8 cellular contexts compared by ENCODE assay signal in the genomic region with DNA sequence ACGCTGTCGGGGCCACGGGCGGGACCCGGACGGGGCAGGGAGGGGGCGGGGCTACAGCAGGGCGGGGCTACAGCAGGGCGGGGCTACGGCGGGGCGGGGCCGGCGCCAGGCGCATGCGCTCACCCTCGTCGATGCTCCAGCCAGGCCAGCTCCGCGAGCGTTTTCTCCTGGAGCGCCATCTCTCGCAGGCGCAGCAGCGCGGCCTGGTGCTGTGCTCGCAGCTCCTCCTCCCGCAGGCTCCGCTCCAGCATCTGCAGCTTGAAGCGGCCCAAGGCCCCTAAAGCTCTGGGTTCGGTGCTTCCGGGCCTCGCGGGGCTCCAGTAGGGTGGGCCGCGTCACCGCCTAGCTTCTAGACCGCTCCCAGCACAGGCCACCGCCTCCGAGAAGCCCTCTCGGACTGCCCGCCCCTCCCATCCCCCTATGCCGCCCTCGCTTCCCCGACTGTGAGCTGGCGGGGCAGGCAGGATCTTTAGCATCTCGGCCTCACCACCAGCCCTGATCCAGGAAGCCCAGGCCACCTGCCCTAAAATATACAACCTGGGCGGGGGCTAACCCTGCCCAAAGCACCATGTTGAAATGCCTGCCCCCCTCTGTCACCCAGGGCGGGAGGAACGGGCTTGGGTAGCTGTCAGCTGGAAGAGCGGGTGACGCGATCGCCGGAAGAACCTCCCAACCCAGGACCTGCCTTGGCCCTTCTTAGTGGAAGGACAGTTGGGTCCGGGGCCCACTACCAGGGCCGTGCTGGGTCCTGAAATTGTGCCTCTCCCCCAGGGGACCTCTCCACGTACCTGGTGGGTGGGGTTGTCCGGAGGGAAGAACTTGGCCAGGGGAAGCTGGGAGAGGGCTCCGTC. TPM values are rescaled to one million over a fixed set of nuclear protein-coding genes. Genes with fewer than 3 reads are reported as not detected.
DNase-seq lines count a peak whose midpoint lies in the region; ATAC-seq and TF ChIP-seq lines count a peak whose summit lies in the region.

No MANE protein-coding gene starts in this region.

- H3K4me1 ChIP-seq in HUES6 (ENCODE audit: control insufficient read depth, insufficient read depth, low read length): peaks cover 14% of the 10 kb centered on the region
- peaks cover 3% of the 10 kb centered on the region for H3K4me1 ChIP-seq in adipocyte (ENCODE audit: control insufficient read depth, insufficient read depth, low read length)
- H3K4me1 ChIP-seq in left ventricle myocardium inferior: peaks cover 9% of the 10 kb centered on the region
- H3K4me1 ChIP-seq in upper lobe of right lung: peaks cover 7% of the 10 kb centered on the region

- H3K36me3 Mint-ChIP-seq in CD14-positive monocyte: no peaks in the 10 kb centered on the region
- no peaks in the 10 kb centered on the region for H3K36me3 Mint-ChIP-seq in progenitor cell of endocrine pancreas (ENCODE audit: insufficient read depth)

- intact Hi-C loops in CD14-positive monocyte (cut with micrococcal nuclease) (loop anchor here in 1 of 2 donors (2.0 kb wide), 1 partner anchor 21 kb away; no protein-coding TSS in a partner anchor), left ventricle myocardium inferior (cut with micrococcal nuclease) (no loop called here), upper lobe of right lung (cut with DNase I) (no loop called here)

- H3K4me1 Mint-ChIP-seq in CD14-positive monocyte (peaks cover 20% of the 10 kb centered on the region), progenitor cell of endocrine pancreas (ENCODE audit: low read depth) (peaks cover 6% of the 10 kb centered on the region)

- peak; percentile 79 for DNase-seq in CD14-positive monocyte (ENCODE audit: low spot score)
- DNase-seq in T follicular helper cell (ENCODE audit: low read depth): peak; percentile 79
- peak; percentile 93 for DNase-seq in adipocyte (ENCODE audit: low read depth)
- DNase-seq in left ventricle myocardium inferior: peak; percentile 80
- peak; percentile 62 for DNase-seq in progenitor cell of endocrine pancreas (ENCODE audit: low spot score, unreplicated experiment)
- peak; percentile 92 for DNase-seq in upper lobe of right lung

- H3K4me3 ChIP-seq in HUES6 (ENCODE audit: low read depth, low read length): peak overlapping the region; percentile 78
- peak overlapping the region; percentile 73 for H3K4me3 ChIP-seq in adipocyte (ENCODE audit: low read length)
- H3K4me3 ChIP-seq in left ventricle myocardium inferior: peak overlapping the region; percentile 66
- peak overlapping the region; percentile 58 for H3K4me3 ChIP-seq in upper lobe of right lung

- H3K27ac Mint-ChIP-seq in CD14-positive monocyte (peak overlapping the region in 6 of 7 donors; percentile 15 to 77 (median 51)), progenitor cell of endocrine pancreas (no peak overlapping the region)

- H3K27me3 Mint-ChIP-seq in CD14-positive monocyte (ENCODE audit: low read depth in 3 of 3) (peaks cover 4 to 15% (median 14%) of the 10 kb centered on the region in 3 donors), progenitor cell of endocrine pancreas (peaks cover 15% of the 10 kb centered on the region)

- H3K9ac ChIP-seq in HUES6 (ENCODE audit: low read length): peak overlapping the region; percentile 65
- peak overlapping the region; percentile 67 for H3K9ac ChIP-seq in adipocyte (ENCODE audit: low read length)

- H3K9me3 Mint-ChIP-seq in CD14-positive monocyte (peaks cover 0 to 4% (median 0%) of the 10 kb centered on the region in 7 donors), progenitor cell of endocrine pancreas (ENCODE audit: low read depth) (no peaks in the 10 kb centered on the region)

- peak overlapping the region; percentile 80 to 84 for H3K4me3 Mint-ChIP-seq in CD14-positive monocyte
- peak overlapping the region; percentile 52 for H3K4me3 Mint-ChIP-seq in progenitor cell of endocrine pancreas (ENCODE audit: low read depth)

- no peaks in the 10 kb centered on the region for H3K36me3 ChIP-seq in HUES6 (ENCODE audit: control insufficient read depth, insufficient read depth, low read length)
- no peaks in the 10 kb centered on the region for H3K36me3 ChIP-seq in adipocyte (ENCODE audit: control insufficient read depth, insufficient read depth, low read length, severe bottlenecking)
- no peaks in the 10 kb centered on the region for H3K36me3 ChIP-seq in left ventricle myocardium inferior
- H3K36me3 ChIP-seq in upper lobe of right lung: no peaks in the 10 kb centered on the region

- H3K9me3 ChIP-seq in HUES6 (ENCODE audit: control insufficient read depth, insufficient read depth, low read depth, low read length) (no peaks in the 10 kb centered on the region), adipocyte (ENCODE audit: control insufficient read depth, low read length) (peaks cover 4% of the 10 kb centered on the region), left ventricle myocardium inferior (replicated peaks) (no peaks in the 10 kb centered on the region), upper lobe of right lung (no peaks in the 10 kb centered on the region)

- ATAC-seq in GM19455 (IDR thresholded peaks at IDR 0.05; ENCODE audit: unreplicated experiment): peak; percentile 66
- peak; percentile 98 for ATAC-seq in upper lobe of right lung

- TF ChIP-seq CTCF in CD14-positive monocyte (IDR thresholded peaks at IDR 0.05) (peak; percentile 18), left ventricle myocardium inferior (IDR thresholded peaks at IDR 0.05; ENCODE audit: borderline replicate concordance) (peak; percentile 28), progenitor cell of endocrine pancreas (IDR thresholded peaks at IDR 0.05; ENCODE audit: unreplicated experiment) (peak; percentile 26), upper lobe of right lung (IDR thresholded peaks at IDR 0.05) (peak; percentile 23)

- H3K27me3 ChIP-seq in HUES6 (ENCODE audit: control insufficient read depth, insufficient read depth, low read length): no peaks in the 10 kb centered on the region
- H3K27me3 ChIP-seq in adipocyte (replicated peaks; ENCODE audit: control insufficient read depth, insufficient read depth, low read length): peaks cover 42% of the 10 kb centered on the region
- peaks cover 59% of the 10 kb centered on the region for H3K27me3 ChIP-seq in left ventricle myocardium inferior (ENCODE audit: low read depth)
- peaks cover 7% of the 10 kb centered on the region for H3K27me3 ChIP-seq in upper lobe of right lung

- no peak overlapping the region; the same call in 1 of the 2 replicates for H3K27ac ChIP-seq in HUES6 (ENCODE audit: low read depth, low read length)
- peak overlapping the region; percentile 66 for H3K27ac ChIP-seq in left ventricle myocardium inferior (replicated peaks)
- H3K27ac ChIP-seq in upper lobe of right lung: no peak overlapping the region

RNA-seq across cellular contexts. Expression of a gene that starts 21.9 kb away (rescaled TPM):
- polyA plus RNA-seq in CD14-positive monocyte: under 1 TPM; 0.03 to 0.17 TPM
- total RNA-seq in left ventricle myocardium inferior (8.0 TPM), progenitor cell of endocrine pancreas (24.0 and 24.1 TPM in 2 replicates), upper lobe of right lung (13.1 TPM)

RNA-seq across cellular contexts. Expression of a gene that starts 36.4 kb away (rescaled TPM):
- not detected for polyA plus RNA-seq in CD14-positive monocyte
- total RNA-seq in left ventricle myocardium inferior: not detected
- total RNA-seq in progenitor cell of endocrine pancreas: 1.2 and 1.4 TPM in 2 replicates
- 0.09 TPM for total RNA-seq in upper lobe of right lung

RNA-seq across cellular contexts. Expression of a gene that starts 59.9 kb away (rescaled TPM):
- polyA plus RNA-seq in CD14-positive monocyte: under 1 TPM; 0.67 to 0.73 TPM
- total RNA-seq in left ventricle myocardium inferior (69.0 TPM), progenitor cell of endocrine pancreas (79.2 and 82.2 TPM in 2 replicates), upper lobe of right lung (27.3 TPM)
